In the genomic region with DNA sequence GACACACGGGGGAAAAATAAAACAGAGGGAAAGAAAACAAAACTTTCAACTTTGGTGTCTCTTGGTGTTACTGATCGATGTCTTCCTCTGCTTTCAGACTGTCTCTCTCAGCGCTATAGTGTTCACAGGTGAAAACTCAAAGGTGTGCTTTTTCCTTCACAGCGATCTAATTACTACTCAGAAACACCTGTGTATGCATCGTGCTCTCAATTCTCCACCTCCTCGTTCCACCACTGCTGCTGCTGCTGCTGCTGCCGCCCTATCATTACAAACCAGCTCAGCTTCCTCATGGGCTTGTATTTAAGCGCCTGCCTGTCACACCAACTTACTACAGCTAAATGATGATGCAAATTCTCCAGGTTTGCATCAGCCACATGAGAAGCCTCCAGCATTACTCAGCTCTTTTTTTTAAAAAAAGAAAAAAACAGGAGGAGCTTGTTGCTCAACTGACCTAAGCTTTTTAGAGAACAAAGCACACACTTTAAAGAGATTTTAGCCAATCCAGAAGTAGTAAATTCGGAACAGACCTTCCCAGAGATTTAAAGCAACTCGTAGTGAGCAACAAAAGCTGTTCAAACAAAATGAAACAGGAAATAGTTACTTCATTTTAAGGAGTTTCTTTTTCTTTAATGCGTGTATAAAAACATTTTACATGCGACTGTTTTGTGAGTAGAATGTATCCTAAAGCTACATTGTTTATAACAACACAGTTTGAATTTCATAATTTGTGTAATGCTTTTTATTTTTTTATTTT, we compare ENCODE assay signal across 8 cellular contexts. TPM values are rescaled to one million over a fixed set of nuclear protein-coding genes. Genes with fewer than 3 reads are reported as not detected.
DNase-seq lines count a peak whose midpoint lies in the region; ATAC-seq and TF ChIP-seq lines count a peak whose summit lies in the region.

A gene (minus strand): TSS at position 274 of the 754 bp plus-strand sequence. CDS start 280 bp downstream, outside the sequence.

- ATAC-seq in HG02798 (IDR thresholded peaks at IDR 0.05; ENCODE audit: poor library complexity, unreplicated experiment), result peak; percentile 99

- no peaks in the 10 kb centered on the region for H3K27me3 Mint-ChIP-seq in immature natural killer cell (ENCODE audit: low read depth in 3 of 3)

- H3K9me3 Mint-ChIP-seq in immature natural killer cell, result peaks cover 0 to 12% (median 2%) of the 10 kb centered on the region in 6 donors

- H3K27ac Mint-ChIP-seq in immature natural killer cell, result no peak within 1 kb of the TSS

- in situ Hi-C loops in GM13977 (cut with MboI; ENCODE audit: low pct_unique_long_range_greater_than_20kb, low sequenced_read_pairs, unreplicated experiment), result no loop called here

- H3K36me3 Mint-ChIP-seq in immature natural killer cell, result no peaks in the 10 kb centered on the region

- DNase-seq in A172 (ENCODE audit: low spot score) (peak; percentile 95), GM13977 (ENCODE audit: low spot score) (peak; percentile 50), NCI-H1105 (lab: John Stamatoyannopoulos, UW) (peak; percentile 77), SKM-1 treated with dmso at 0.1 percent for 144 hours (lab: John Stamatoyannopoulos, UW; ENCODE audit: unreplicated experiment) (peak; percentile 97), cardiac fibroblast (ENCODE audit: low read depth in 2 of 2) (peak; percentile 99), immature natural killer cell (peak; percentile 3 to 23 (median 5))
- DNase-seq in stimulated activated CD4-positive, alpha-beta T cell treated with anti-CD3 and anti-CD28 coated beads, Interleukin-12 subunit alpha, Interleukin-12 subunit beta, amount 100 ng/mL, for 4 hours, result peak; percentile 9

- TF ChIP-seq CTCF in GM13977 (IDR thresholded peaks at IDR 0.05; ENCODE audit: extremely low read depth, insufficient read depth, missing control alignments) (no peak), cardiac fibroblast (IDR thresholded peaks at IDR 0.05; ENCODE audit: low read depth, low read length) (no peak)

- peak within 1 kb of the TSS; percentile 35 to 75 for H3K4me3 ChIP-seq in cardiac fibroblast (replicated peaks in 1 of 2; ENCODE audit: low read depth in 2 of 2, low read length in 2 of 2)

- peaks cover 2 to 15% of the 10 kb centered on the region in 2 donors for H3K4me1 Mint-ChIP-seq in immature natural killer cell

- peak within 1 kb of the TSS; percentile 38 to 74 (median 67) for H3K4me3 Mint-ChIP-seq in immature natural killer cell

RNA-seq across cellular contexts. Expression of the gene that starts here (rescaled TPM):
- total RNA-seq in A172 (2014; rRNA removed; shearing (Covaris generic)), result 23.8 and 61.0 TPM in 2 replicates
- not detected for polyA plus RNA-seq in immature natural killer cell

Comparison
In these comparisons a context has a peak if more than half of its experiments do, and no peak if none do; other contexts are left out.
1. Peak in every context shown above with its lines: DNase-seq, ATAC-seq and H3K4me3 ChIP-seq.
2. Peak in DNase-seq in immature natural killer cell; RNA of the gene not detected or under 1 TPM.
3. DNase-seq: peak in every context shown above with its lines; median percentile 99 in cardiac fibroblast; 97 in SKM-1 treated with dmso at 0.1 percent for 144 hours; 95 in A172; 77 in NCI-H1105; 50 in GM13977; 9 in stimulated activated CD4-positive, alpha-beta T cell treated with anti-CD3 and anti-CD28 coated beads, Interleukin-12 subunit alpha, Interleukin-12 subunit beta, amount 100 ng/mL, for 4 hours; 5 in immature natural killer cell.